ENCODE assay signal across 8 cellular contexts in the genomic region with DNA sequence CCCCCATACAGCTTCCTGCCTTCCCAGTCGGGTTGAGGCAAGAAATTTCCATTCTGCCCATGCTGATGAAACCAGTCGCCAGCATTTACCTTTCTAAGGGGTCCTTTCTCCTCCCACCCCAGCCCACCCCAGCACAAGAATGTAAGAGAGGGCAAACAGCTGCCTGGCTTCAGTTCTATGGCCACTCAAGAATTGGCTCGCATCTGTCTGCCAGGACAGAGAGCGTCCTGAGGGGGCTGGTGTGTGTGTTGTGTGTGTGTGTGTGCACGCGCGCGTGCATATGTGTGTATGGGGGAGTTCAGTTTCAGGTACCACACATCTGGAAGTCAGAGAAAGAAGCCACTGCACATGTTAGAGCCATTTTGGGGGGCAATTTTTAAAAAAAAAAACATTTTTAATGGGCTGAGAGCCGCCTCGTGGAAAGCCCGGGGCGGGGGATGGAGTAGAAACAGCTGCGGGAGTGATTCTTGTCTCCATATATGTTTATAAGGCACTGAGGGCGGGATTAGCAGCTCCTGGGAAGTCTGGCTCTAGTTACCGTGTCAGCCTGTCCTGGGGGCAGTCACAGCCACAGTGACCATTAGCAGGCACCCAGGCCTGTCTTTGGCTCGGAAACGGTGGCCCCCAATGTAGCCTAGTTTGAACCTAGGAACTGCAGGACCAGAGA. TPM values are rescaled to one million over a fixed set of nuclear protein-coding genes. Genes with fewer than 3 reads are reported as not detected.
DNase-seq lines count a peak whose midpoint lies in the region; ATAC-seq and TF ChIP-seq lines count a peak whose summit lies in the region.

A gene (plus strand): TSS at position 561 of the 667 bp plus-strand sequence. CDS start 2,124 bp downstream, outside the sequence.

- no peak within 1 kb of the TSS for H3K27ac ChIP-seq in liver (ENCODE audit: low read depth in 1 of 2, low read length in 2 of 2)
- no peak within 1 kb of the TSS for H3K27ac ChIP-seq in suprapubic skin

- peaks cover 24% of the 10 kb centered on the region for H3K4me1 ChIP-seq in adipocyte (ENCODE audit: control insufficient read depth, insufficient read depth, low read length)
- H3K4me1 ChIP-seq in liver (ENCODE audit: control insufficient read depth in 4 of 4, insufficient read depth in 4 of 4, low read length in 3 of 4) = peaks cover 15 to 42% (median 33%) of the 10 kb centered on the region in 4 donors
- H3K4me1 ChIP-seq in suprapubic skin = peaks cover 23% of the 10 kb centered on the region

- H3K36me3 ChIP-seq in adipocyte (ENCODE audit: control insufficient read depth, insufficient read depth, low read length, severe bottlenecking) (no peaks in the 10 kb centered on the region), liver (ENCODE audit: control insufficient read depth in 4 of 4, insufficient read depth in 3 of 4, low read depth in 1 of 4, low read length in 3 of 4) (no peaks in the 10 kb centered on the region), suprapubic skin (no peaks in the 10 kb centered on the region)

- intact Hi-C loops in activated CD4-positive, alpha-beta T cell treated with anti-CD3 and anti-CD28 coated beads for 36 hours (cut with DNase I, micrococcal nuclease) = no loop called here

- no peak for TF ChIP-seq POLR2A in suprapubic skin (IDR thresholded peaks at IDR 0.05)

- H3K36me3 Mint-ChIP-seq in activated CD4-positive, alpha-beta T cell treated with anti-CD3 and anti-CD28 coated beads for 36 hours (ENCODE audit: low read depth) = no peaks in the 10 kb centered on the region

- peaks cover 55% of the 10 kb centered on the region for H3K27me3 Mint-ChIP-seq in activated CD4-positive, alpha-beta T cell treated with anti-CD3 and anti-CD28 coated beads for 36 hours

- H3K9me3 Mint-ChIP-seq in activated CD4-positive, alpha-beta T cell treated with anti-CD3 and anti-CD28 coated beads for 36 hours (ENCODE audit: low read depth) = no peaks in the 10 kb centered on the region

- peaks cover 17% of the 10 kb centered on the region for H3K4me1 Mint-ChIP-seq in activated CD4-positive, alpha-beta T cell treated with anti-CD3 and anti-CD28 coated beads for 36 hours

- H3K27me3 ChIP-seq in adipocyte (replicated peaks; ENCODE audit: control insufficient read depth, insufficient read depth, low read length) = no peaks in the 10 kb centered on the region
- no peaks in the 10 kb centered on the region for H3K27me3 ChIP-seq in liver (ENCODE audit: control insufficient read depth in 4 of 4, insufficient read depth in 4 of 4, low read length in 3 of 4)
- H3K27me3 ChIP-seq in suprapubic skin = no peaks in the 10 kb centered on the region

- H3K4me3 ChIP-seq in adipocyte (ENCODE audit: low read length) = peak within 1 kb of the TSS; percentile 77
- H3K4me3 ChIP-seq in liver (ENCODE audit: low read depth in 1 of 3, low read length in 3 of 3) = peak within 1 kb of the TSS; percentile 44 to 54 (median 50)
- peak within 1 kb of the TSS; percentile 61 for H3K4me3 ChIP-seq in suprapubic skin

- ATAC-seq in activated CD4-positive, alpha-beta T cell treated with anti-CD3 and anti-CD28 coated beads for 36 hours = no peak
- no peak for ATAC-seq in GM21825 (IDR thresholded peaks at IDR 0.05; ENCODE audit: unreplicated experiment)

- peak within 1 kb of the TSS; percentile 36 for H3K4me3 Mint-ChIP-seq in activated CD4-positive, alpha-beta T cell treated with anti-CD3 and anti-CD28 coated beads for 36 hours

- no peak for DNase-seq in activated CD4-positive, alpha-beta T cell treated with anti-CD3 and anti-CD28 coated beads for 36 hours
- no peak for DNase-seq in activated CD4-positive, alpha-beta T cell treated with anti-CD3 and anti-CD28 coated beads, Interleukin-2, amount 50 U/mL, for 4 hours
- DNase-seq in adipocyte (ENCODE audit: low read depth) (no peak), suprapubic skin (ENCODE audit: low spot score in 2 of 2) (no peak), COLO668 (lab: John Stamatoyannopoulos, UW; ENCODE audit: unreplicated experiment) (no peak), LoVo (ENCODE audit: low spot score) (no peak)

- no peak for TF ChIP-seq RAD21 in liver (IDR thresholded peaks at IDR 0.05)

- POLR2A ChIA-PET in activated CD4-positive, alpha-beta T cell treated with anti-CD3 and anti-CD28 coated beads for 36 hours (lab: Charles Lee) = no interaction called here

- TF ChIP-seq EP300 in suprapubic skin (IDR thresholded peaks at IDR 0.05) = no peak

- H3K27ac Mint-ChIP-seq in activated CD4-positive, alpha-beta T cell treated with anti-CD3 and anti-CD28 coated beads for 36 hours = no peak within 1 kb of the TSS

- TF ChIP-seq CTCF in liver (IDR thresholded peaks at IDR 0.05; ENCODE audit: low read depth, low read length, missing input control) (no peak), suprapubic skin (IDR thresholded peaks at IDR 0.05) (no peak)

- CTCF ChIA-PET in activated CD4-positive, alpha-beta T cell treated with anti-CD3 and anti-CD28 coated beads for 36 hours (lab: Charles Lee) = interaction anchor here (0.6 to 0.9 kb wide), 3 partner anchors 12 to 137 kb away, joined by 3 read pairs; no protein-coding TSS in a partner anchor

- 74% methylated on average over 17 of the region's 17 CpGs for WGBS in liver
- 92% methylated on average over 17 of the region's 17 CpGs for WGBS in suprapubic skin

- no peaks in the 10 kb centered on the region for H3K9me3 ChIP-seq in adipocyte (ENCODE audit: control insufficient read depth, low read length)
- H3K9me3 ChIP-seq in liver (ENCODE audit: control insufficient read depth in 4 of 4, low read length in 3 of 4) = no peaks in the 10 kb centered on the region
- H3K9me3 ChIP-seq in suprapubic skin = no peaks in the 10 kb centered on the region

- peak within 1 kb of the TSS; percentile 67 for H3K9ac ChIP-seq in adipocyte (ENCODE audit: low read length)
- no peak within 1 kb of the TSS for H3K9ac ChIP-seq in liver (ENCODE audit: low read depth in 1 of 2, low read length in 2 of 2)

TF ChIP-seq in liver, 16 proteins besides CTCF, POLR2A, EP300 and RAD21:
- no peak for TF ChIP-seq JUND (IDR thresholded peaks at IDR 0.05)
- TF ChIP-seq EGR1 (IDR thresholded peaks at IDR 0.05; ENCODE audit: low read depth in 2 of 2) = no peak
- TF ChIP-seq SP1 (IDR thresholded peaks at IDR 0.05) = no peak
- TF ChIP-seq FOXA1 (IDR thresholded peaks at IDR 0.05) = no peak
- no peak for TF ChIP-seq HNF4A (conservative IDR thresholded peaks at IDR 0.05)
- TF ChIP-seq, protein P1, sequence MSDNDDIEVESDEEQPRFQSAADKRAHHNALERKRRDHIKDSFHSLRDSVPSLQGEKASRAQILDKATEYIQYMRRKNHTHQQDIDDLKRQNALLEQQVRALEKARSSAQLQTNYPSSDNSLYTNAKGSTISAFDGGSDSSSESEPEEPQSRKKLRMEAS (IDR thresholded peaks at IDR 0.05) = no peak
- TF ChIP-seq, protein P2, sequence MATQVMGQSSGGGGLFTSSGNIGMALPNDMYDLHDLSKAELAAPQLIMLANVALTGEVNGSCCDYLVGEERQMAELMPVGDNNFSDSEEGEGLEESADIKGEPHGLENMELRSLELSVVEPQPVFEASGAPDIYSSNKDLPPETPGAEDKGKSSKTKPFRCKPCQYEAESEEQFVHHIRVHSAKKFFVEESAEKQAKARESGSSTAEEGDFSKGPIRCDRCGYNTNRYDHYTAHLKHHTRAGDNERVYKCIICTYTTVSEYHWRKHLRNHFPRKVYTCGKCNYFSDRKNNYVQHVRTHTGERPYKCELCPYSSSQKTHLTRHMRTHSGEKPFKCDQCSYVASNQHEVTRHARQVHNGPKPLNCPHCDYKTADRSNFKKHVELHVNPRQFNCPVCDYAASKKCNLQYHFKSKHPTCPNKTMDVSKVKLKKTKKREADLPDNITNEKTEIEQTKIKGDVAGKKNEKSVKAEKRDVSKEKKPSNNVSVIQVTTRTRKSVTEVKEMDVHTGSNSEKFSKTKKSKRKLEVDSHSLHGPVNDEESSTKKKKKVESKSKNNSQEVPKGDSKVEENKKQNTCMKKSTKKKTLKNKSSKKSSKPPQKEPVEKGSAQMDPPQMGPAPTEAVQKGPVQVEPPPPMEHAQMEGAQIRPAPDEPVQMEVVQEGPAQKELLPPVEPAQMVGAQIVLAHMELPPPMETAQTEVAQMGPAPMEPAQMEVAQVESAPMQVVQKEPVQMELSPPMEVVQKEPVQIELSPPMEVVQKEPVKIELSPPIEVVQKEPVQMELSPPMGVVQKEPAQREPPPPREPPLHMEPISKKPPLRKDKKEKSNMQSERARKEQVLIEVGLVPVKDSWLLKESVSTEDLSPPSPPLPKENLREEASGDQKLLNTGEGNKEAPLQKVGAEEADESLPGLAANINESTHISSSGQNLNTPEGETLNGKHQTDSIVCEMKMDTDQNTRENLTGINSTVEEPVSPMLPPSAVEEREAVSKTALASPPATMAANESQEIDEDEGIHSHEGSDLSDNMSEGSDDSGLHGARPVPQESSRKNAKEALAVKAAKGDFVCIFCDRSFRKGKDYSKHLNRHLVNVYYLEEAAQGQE (IDR thresholded peaks at IDR 0.05) = no peak
- TF ChIP-seq HNF4G (IDR thresholded peaks at IDR 0.05) = no peak
- no peak for TF ChIP-seq RXRA (IDR thresholded peaks at IDR 0.05)
- TF ChIP-seq FOXA2 (IDR thresholded peaks at IDR 0.05) = no peak

RNA-seq across cellular contexts. Expression of the gene that starts here (rescaled TPM):
- total RNA-seq in activated CD4-positive, alpha-beta T cell treated with anti-CD3 and anti-CD28 coated beads for 36 hours = not detected
- total RNA-seq in liver (1 to 10 TPM in 1 of 2 donors, under 1 TPM in 1; 0.59 to 2.4 TPM), suprapubic skin (10 to 100 TPM in 1 of 4 donors, 1 to 10 TPM in 3; 7.3 to 12.8 (median 8.3) TPM)
- 1 to 10 TPM in 1 of 2 donors, under 1 TPM in 1; 0.92 to 1.0 TPM for polyA plus RNA-seq in liver
